Comparison of ENCODE assay signal across 1 cellular context in genomic region chr19:45522010-45522941, GRCh38.
TF ChIP-seq lines count a peak whose summit lies in the region.

No MANE protein-coding gene starts in this region.

TF ChIP-seq in GM23338, 12 proteins besides CTCF, POLR2A, EP300 and RAD21 (continued from another document):
- TF ChIP-seq ZNF462 (CRISPR knock-in tag; IDR thresholded peaks at IDR 0.05) (no peak), REST (IDR thresholded peaks at IDR 0.05; ENCODE audit: unreplicated experiment) (no peak), ETS1 (IDR thresholded peaks at IDR 0.05) (no peak), ZNF331 (CRISPR knock-in tag; IDR thresholded peaks at IDR 0.05; ENCODE audit: low read depth) (no peak), ZNF114 (CRISPR knock-in tag; IDR thresholded peaks at IDR 0.05) (no peak), POLR2AphosphoS5 (IDR thresholded peaks at IDR 0.05; ENCODE audit: low read depth) (no peak)
TF ChIP-seq in GM23338: peak in this region for 0.
